ENCODE assay signal across 11 cellular contexts in genomic region chr7:27191716-27192545, GRCh38. TPM values are rescaled to one million over a fixed set of nuclear protein-coding genes. Genes with fewer than 3 reads are reported as not detected.
DNase-seq lines count a peak whose midpoint lies in the region; FAIRE-seq and TF ChIP-seq lines count a peak whose summit lies in the region.
"Had no signal": no experiment of that assay in that cellular context is flagged by ENCODE, and none has a peak within 500 bp of the region (broad histone marks: within the 10 kb centered on the region; RNA-seq: fewer than 3 reads in every experiment).

No MANE protein-coding gene starts in this region.

- TF ChIP-seq CTCF in AG09309 (IDR thresholded peaks at IDR 0.05; ENCODE audit: control insufficient read depth, insufficient read depth, low read depth, low read length, missing control alignments) (no peak), osteocyte (IDR thresholded peaks at IDR 0.05) (no peak), thyroid gland (IDR thresholded peaks at IDR 0.05) (no peak)

- H3K36me3 Mint-ChIP-seq in IgD-negative memory B cell: no peaks in the 10 kb centered on the region
- H3K36me3 Mint-ChIP-seq in osteocyte (ENCODE audit: unreplicated experiment): peaks cover 2% of the 10 kb centered on the region
- peaks cover 7% of the 10 kb centered on the region for H3K36me3 Mint-ChIP-seq in T-helper 2 cell treated with Interferon-gamma antibody and Interleukin-4, amounts not matched to agents 5 μg/mL and 100 μg/mL, for 36 hours (ENCODE audit: low read depth)

- FAIRE-seq in HTR-8/SVneo (lab: Jason Lieb, UNC): no peak

- WGBS in thyroid gland, 2 donors: 10 to 19% methylated on average over 24 to 31 of the region's 43 CpGs

- H3K27ac Mint-ChIP-seq in IgD-negative memory B cell (peak overlapping the region; percentile 46 to 97 (median 82)), osteocyte (ENCODE audit: unreplicated experiment) (no peak overlapping the region)
- no peak overlapping the region for H3K27ac Mint-ChIP-seq in T-helper 2 cell treated with Interferon-gamma antibody and Interleukin-4, amounts not matched to agents 5 μg/mL and 100 μg/mL, for 36 hours

- no peak for DNase-seq in AG09309 (ENCODE audit: low read depth)
- DNase-seq in epithelial cell of prostate (ENCODE audit: low read depth, low spot score): no peak
- no peak for DNase-seq in osteocyte (ENCODE audit: extremely low spot score, unreplicated experiment)
- DNase-seq in T-helper 2 cell treated with Interferon-gamma antibody and Interleukin-4, amounts not matched to agents 5 μg/mL and 100 μg/mL, for 36 hours (ENCODE audit: low spot score): no peak
- no peak for DNase-seq in thyroid gland
- DNase-seq in SIG-M5 treated with dmso at 0.1 percent for 504 hours (lab: John Stamatoyannopoulos, UW; ENCODE audit: unreplicated experiment): no peak
- DNase-seq in HTR-8/SVneo (ENCODE audit: insufficient read length, low spot score): no peak
- DNase-seq: NCI-H446 treated with DMSO at 0.1 percent for 48 hours had no signal

- H3K4me3 ChIP-seq in AG09309 (ENCODE audit: control insufficient read depth, low read depth, low read length) (peak overlapping the region; percentile 65), thyroid gland (replicated peaks in 1 of 3) (no peak overlapping the region)

- TF ChIP-seq POLR2A in thyroid gland (IDR thresholded peaks at IDR 0.05): no peak

- H3K27ac ChIP-seq in epithelial cell of prostate (peak overlapping the region; percentile 86), thyroid gland (no peak overlapping the region)

- no peaks in the 10 kb centered on the region for H3K9me3 ChIP-seq in thyroid gland
- H3K9me3 ChIP-seq: Caco-2 had no signal

- no peaks in the 10 kb centered on the region for H3K36me3 ChIP-seq in thyroid gland

- peak overlapping the region; percentile 49 to 91 (median 72) for H3K4me3 Mint-ChIP-seq in IgD-negative memory B cell
- H3K4me3 Mint-ChIP-seq in osteocyte (ENCODE audit: unreplicated experiment): peak overlapping the region; percentile 55
- no peak overlapping the region for H3K4me3 Mint-ChIP-seq in T-helper 2 cell treated with Interferon-gamma antibody and Interleukin-4, amounts not matched to agents 5 μg/mL and 100 μg/mL, for 36 hours

- H3K4me1 Mint-ChIP-seq in IgD-negative memory B cell (peaks cover 8 to 20% (median 15%) of the 10 kb centered on the region in 3 donors), osteocyte (ENCODE audit: unreplicated experiment) (peaks cover 36% of the 10 kb centered on the region)
- H3K4me1 Mint-ChIP-seq in T-helper 2 cell treated with Interferon-gamma antibody and Interleukin-4, amounts not matched to agents 5 μg/mL and 100 μg/mL, for 36 hours (ENCODE audit: low read depth): peaks cover 12% of the 10 kb centered on the region

- H3K9me3 Mint-ChIP-seq in IgD-negative memory B cell (peaks cover 0 to 2% (median 0%) of the 10 kb centered on the region in 3 donors), osteocyte (ENCODE audit: unreplicated experiment) (no peaks in the 10 kb centered on the region)
- no peaks in the 10 kb centered on the region for H3K9me3 Mint-ChIP-seq in T-helper 2 cell treated with Interferon-gamma antibody and Interleukin-4, amounts not matched to agents 5 μg/mL and 100 μg/mL, for 36 hours

- intact Hi-C loops in thyroid gland (cut with DNase I): loop anchor here (10.0 kb wide), 1 partner anchor 903 kb away; no protein-coding TSS in a partner anchor

- peaks cover 16 to 35% of the 10 kb centered on the region in 2 donors for H3K4me1 ChIP-seq in thyroid gland
- H3K4me1 ChIP-seq: Caco-2 had no signal

- H3K27me3 Mint-ChIP-seq in IgD-negative memory B cell (peaks cover 75% of the 10 kb centered on the region), osteocyte (ENCODE audit: unreplicated experiment) (peaks cover 91% of the 10 kb centered on the region)
- peaks cover 89% of the 10 kb centered on the region for H3K27me3 Mint-ChIP-seq in T-helper 2 cell treated with Interferon-gamma antibody and Interleukin-4, amounts not matched to agents 5 μg/mL and 100 μg/mL, for 36 hours (ENCODE audit: low read depth)

- H3K27me3 ChIP-seq in thyroid gland: peaks cover 80% of the 10 kb centered on the region

RNA-seq across cellular contexts. Expression of gene HOXA11, which starts 6.9 kb away (rescaled TPM):
- not detected for polyA plus RNA-seq in IgD-negative memory B cell
- total RNA-seq in osteocyte (not detected in 2 replicates), thyroid gland (not detected)
- total RNA-seq: lung microvascular endothelial cell had no signal

RNA-seq across cellular contexts. Expression of gene HOXA13, which starts 8.0 kb away (rescaled TPM):
- not detected for polyA plus RNA-seq in IgD-negative memory B cell
- total RNA-seq in osteocyte (not detected in 2 replicates), thyroid gland (not detected)
- total RNA-seq: lung microvascular endothelial cell had no signal

RNA-seq across cellular contexts. Expression of gene HOXA10, which starts 17.8 kb away (rescaled TPM):
- 0.70 TPM for polyA plus RNA-seq in IgD-negative memory B cell
- total RNA-seq in osteocyte (not detected in 2 replicates), thyroid gland (1 to 10 TPM in 1 of 4 donors, not detected in 3; 4.0 TPM)

RNA-seq across cellular contexts. Expression of gene HOXA9, which starts 26.6 kb away (rescaled TPM):
- polyA plus RNA-seq in IgD-negative memory B cell: 0.20 TPM
- total RNA-seq in osteocyte: not detected in 2 replicates
- total RNA-seq in thyroid gland: 1 to 10 TPM in 1 of 4 donors, under 1 TPM in 2, not detected in 1; 0.63 to 1.9 (median 0.67) TPM

RNA-seq across cellular contexts. Expression of gene HOXA7, which starts 35.5 kb away (rescaled TPM):
- 1.0 TPM for polyA plus RNA-seq in IgD-negative memory B cell
- not detected in 2 replicates for total RNA-seq in osteocyte
- 1 to 10 TPM in 1 of 4 donors, under 1 TPM in 3; 0.34 to 2.1 (median 0.74) TPM for total RNA-seq in thyroid gland

Comparison
In these comparisons a context has a peak if more than half of its experiments do, and no peak if none do; other contexts are left out.
1. H3K27ac Mint-ChIP-seq: peak in IgD-negative memory B cell (3 of 3); none in osteocyte (single experiment) and T-helper 2 cell treated with Interferon-gamma antibody and Interleukin-4, amounts not matched to agents 5 μg/mL and 100 μg/mL, for 36 hours (single experiment).